11 cellular contexts compared by ENCODE assay signal in the genomic region with DNA sequence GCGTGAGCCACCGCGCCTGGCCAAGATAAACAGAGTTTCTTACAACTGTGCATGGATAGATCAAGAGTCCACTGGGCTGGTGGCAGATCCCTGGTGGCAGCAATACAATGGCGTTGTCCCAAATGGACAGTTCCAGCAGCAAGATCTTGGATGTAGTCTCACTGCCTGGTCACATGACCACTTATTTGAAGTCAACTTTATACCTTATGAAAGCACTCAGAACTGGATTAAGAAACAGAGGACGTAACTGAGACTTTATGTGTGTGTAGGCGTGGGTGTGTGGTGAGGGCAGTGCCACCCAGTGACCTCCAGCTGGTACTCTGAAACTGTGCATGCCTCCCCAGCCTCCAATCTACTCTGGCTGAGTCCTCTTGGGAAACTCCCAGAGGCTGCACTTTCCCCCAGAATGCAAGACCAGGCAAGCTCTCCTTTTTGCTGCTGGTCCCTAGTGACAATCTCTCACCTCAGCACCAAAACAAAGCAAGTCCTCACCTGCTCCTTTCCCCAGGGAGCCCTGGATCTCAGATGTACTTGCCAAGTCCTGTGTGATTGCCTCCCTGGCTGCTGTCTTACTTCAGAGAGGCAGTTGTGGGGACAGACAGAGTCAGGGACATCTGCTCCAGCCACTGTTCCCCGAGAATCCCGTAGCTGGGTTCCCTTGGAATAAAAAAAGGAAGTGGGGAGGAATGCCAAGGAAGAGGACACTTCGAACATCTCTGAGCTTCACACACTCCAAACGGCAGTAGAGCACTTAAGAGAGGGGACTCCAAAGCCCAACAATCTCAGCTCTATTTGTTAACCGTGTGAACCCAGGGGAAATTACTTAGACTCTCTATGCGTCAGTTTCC. TPM values are rescaled to one million over a fixed set of nuclear protein-coding genes. Genes with fewer than 3 reads are reported as not detected.
DNase-seq lines count a peak whose midpoint lies in the region; ATAC-seq and TF ChIP-seq lines count a peak whose summit lies in the region.
"Had no signal": no experiment of that assay in that cellular context is flagged by ENCODE, and none has a peak within 500 bp of the region (broad histone marks: within the 10 kb centered on the region; RNA-seq: fewer than 3 reads in every experiment).

No MANE protein-coding gene starts in this region.

- H3K36me3 Mint-ChIP-seq in stimulated activated effector memory CD8-positive, alpha-beta T cell treated with anti-CD3 and anti-CD28 coated beads, Interleukin-12 subunit alpha, Interleukin-12 subunit beta, amount 100 ng/mL, for 72 hours: no peaks in the 10 kb centered on the region

- no peak overlapping the region for H3K4me3 Mint-ChIP-seq in stimulated activated effector memory CD8-positive, alpha-beta T cell treated with anti-CD3 and anti-CD28 coated beads, Interleukin-12 subunit alpha, Interleukin-12 subunit beta, amount 100 ng/mL, for 72 hours

- peaks cover 3 to 12% of the 10 kb centered on the region in 2 donors for H3K4me1 ChIP-seq in esophagus (ENCODE audit: control insufficient read depth in 2 of 2, insufficient read depth in 2 of 2, low read length in 1 of 2)

- no peaks in the 10 kb centered on the region for H3K36me3 ChIP-seq in esophagus (ENCODE audit: control insufficient read depth in 2 of 2, insufficient read depth in 2 of 2, low read length in 1 of 2)
- H3K36me3 ChIP-seq: brain microvascular endothelial cell, thyroid gland had no signal

- peak; percentile 67 for ATAC-seq in stimulated activated effector memory CD8-positive, alpha-beta T cell treated with anti-CD3 and anti-CD28 coated beads, Interleukin-12 subunit alpha, Interleukin-12 subunit beta, amount 100 ng/mL, for 72 hours

- TF ChIP-seq CTCF in GM10266 (IDR thresholded peaks at IDR 0.05; ENCODE audit: control insufficient read depth, insufficient read depth, low read depth, missing control alignments): no peak

- no peaks in the 10 kb centered on the region for H3K27me3 ChIP-seq in esophagus (ENCODE audit: control insufficient read depth in 1 of 2, insufficient read depth in 2 of 2, low read length in 2 of 2)
- H3K27me3 ChIP-seq: brain microvascular endothelial cell, thyroid gland had no signal

- peak overlapping the region in 1 of 2 donors; percentile 7 for H3K4me3 ChIP-seq in esophagus (ENCODE audit: low read depth in 1 of 2, low read length in 2 of 2)
- H3K4me3 ChIP-seq: thyroid gland had no signal

- WGBS in esophagus, 2 donors: 54 to 59% methylated on average over 12 of the region's 12 CpGs

- peak overlapping the region; percentile 63 to 74 for H3K27ac ChIP-seq in esophagus (ENCODE audit: low read depth in 2 of 2, low read length in 1 of 2)
- H3K27ac ChIP-seq: brain microvascular endothelial cell, thyroid gland had no signal

- DNase-seq in NCI-H2081 (lab: John Stamatoyannopoulos, UW) (peak; percentile 32 to 61), NCI-H2081 treated with DMSO at 0.1 percent for 48 hours (lab: John Stamatoyannopoulos, UW) (no peak), NCI-H2171 treated with DMSO at 0.1 percent for 48 hours (lab: John Stamatoyannopoulos, UW) (peak; percentile 100), Kasumi-1 (lab: John Stamatoyannopoulos, UW) (no peak), T-helper 9 cell (no peak), GM10266 (ENCODE audit: extremely low spot score) (no peak)
- no peak for DNase-seq in stimulated activated effector memory CD8-positive, alpha-beta T cell treated with anti-CD3 and anti-CD28 coated beads, Interleukin-12 subunit alpha, Interleukin-12 subunit beta, amount 100 ng/mL, for 72 hours (ENCODE audit: low spot score in 2 of 2)
- DNase-seq: brain microvascular endothelial cell, NCI-H748 treated with DMSO at 0.1 percent for 48 hours had no signal

- H3K9me3 Mint-ChIP-seq in stimulated activated effector memory CD8-positive, alpha-beta T cell treated with anti-CD3 and anti-CD28 coated beads, Interleukin-12 subunit alpha, Interleukin-12 subunit beta, amount 100 ng/mL, for 72 hours: no peaks in the 10 kb centered on the region

- H3K9me3 ChIP-seq in esophagus (ENCODE audit: control insufficient read depth in 2 of 2, insufficient read depth in 1 of 2, low read depth in 1 of 2, low read length in 1 of 2): no peaks in the 10 kb centered on the region
- H3K9me3 ChIP-seq: thyroid gland had no signal

- no peak overlapping the region for H3K27ac Mint-ChIP-seq in stimulated activated effector memory CD8-positive, alpha-beta T cell treated with anti-CD3 and anti-CD28 coated beads, Interleukin-12 subunit alpha, Interleukin-12 subunit beta, amount 100 ng/mL, for 72 hours

- H3K4me1 Mint-ChIP-seq in stimulated activated effector memory CD8-positive, alpha-beta T cell treated with anti-CD3 and anti-CD28 coated beads, Interleukin-12 subunit alpha, Interleukin-12 subunit beta, amount 100 ng/mL, for 72 hours: peaks cover 17% of the 10 kb centered on the region

RNA-seq across cellular contexts. Expression of a gene that starts 11.7 kb away (rescaled TPM):
- 10 to 100 TPM; 17.5 to 20.2 TPM for polyA plus RNA-seq in esophagus

RNA-seq across cellular contexts. Expression of a gene that starts 46.2 kb away (rescaled TPM):
- 10 to 100 TPM; 20.1 to 40.1 TPM for polyA plus RNA-seq in esophagus

RNA-seq across cellular contexts. Expression of a gene that starts 57.5 kb away (rescaled TPM):
- polyA plus RNA-seq in esophagus: 1 to 10 TPM; 1.2 to 3.0 TPM

RNA-seq across cellular contexts. Expression of a gene that starts 59.9 kb away (rescaled TPM):
- 1 to 10 TPM; 3.1 to 3.7 TPM for polyA plus RNA-seq in esophagus

Comparison
In these comparisons a context has a peak if more than half of its experiments do, and no peak if none do; other contexts are left out.
1. DNase-seq: peak in NCI-H2081 (2 of 2) and NCI-H2171 treated with DMSO at 0.1 percent for 48 hours (single experiment); none in NCI-H2081 treated with DMSO at 0.1 percent for 48 hours (single experiment), stimulated activated effector memory CD8-positive, alpha-beta T cell treated with anti-CD3 and anti-CD28 coated beads, Interleukin-12 subunit alpha, Interleukin-12 subunit beta, amount 100 ng/mL, for 72 hours (0 of 2), Kasumi-1 (0 of 2), T-helper 9 cell (single experiment) and GM10266 (single experiment).